ENCODE assay signal across 9 cellular contexts in genomic region chr9:107489687-107490605, GRCh38. TPM values are rescaled to one million over a fixed set of nuclear protein-coding genes. Genes with fewer than 3 reads are reported as not detected.
DNase-seq lines count a peak whose midpoint lies in the region; ATAC-seq and TF ChIP-seq lines count a peak whose summit lies in the region.
"Had no signal": no experiment of that assay in that cellular context is flagged by ENCODE, and none has a peak within 500 bp of the region (broad histone marks: within the 10 kb centered on the region; RNA-seq: fewer than 3 reads in every experiment).

Gene KLF4 (minus strand): TSS chr9:107489769. CDS start chr9:107489172, 597 bp downstream.

- peak within 1 kb of the TSS; percentile 84 for H3K4me3 Mint-ChIP-seq in activated CD4-positive, alpha-beta T cell treated with anti-CD3 and anti-CD28 coated beads, Interleukin-2, amount 10 ng/mL, durations not matched to agents 24 days and 14 days

- peaks cover 12% of the 10 kb centered on the region for H3K4me1 Mint-ChIP-seq in activated CD4-positive, alpha-beta T cell treated with anti-CD3 and anti-CD28 coated beads, Interleukin-2, amount 10 ng/mL, durations not matched to agents 24 days and 14 days

- peaks cover 0 to 19% of the 10 kb centered on the region in 2 donors for H3K36me3 ChIP-seq in left lung

- no peak for TF ChIP-seq CTCF in 22Rv1 (IDR thresholded peaks at IDR 0.05)
- no peak for TF ChIP-seq CTCF in left lung (IDR thresholded peaks at IDR 0.05)

- H3K4me3 ChIP-seq in left lung = peak within 1 kb of the TSS; percentile 59 to 85

- no peaks in the 10 kb centered on the region for H3K9me3 Mint-ChIP-seq in activated CD4-positive, alpha-beta T cell treated with anti-CD3 and anti-CD28 coated beads, Interleukin-2, amount 10 ng/mL, durations not matched to agents 24 days and 14 days

- peaks cover 10 to 46% of the 10 kb centered on the region in 2 donors for H3K4me1 ChIP-seq in left lung

- peaks cover 66% of the 10 kb centered on the region for H3K27me3 Mint-ChIP-seq in activated CD4-positive, alpha-beta T cell treated with anti-CD3 and anti-CD28 coated beads, Interleukin-2, amount 10 ng/mL, durations not matched to agents 24 days and 14 days

- H3K27me3 ChIP-seq in left lung = peaks cover 0 to 62% of the 10 kb centered on the region in 2 donors

- H3K36me3 Mint-ChIP-seq in activated CD4-positive, alpha-beta T cell treated with anti-CD3 and anti-CD28 coated beads, Interleukin-2, amount 10 ng/mL, durations not matched to agents 24 days and 14 days (ENCODE audit: low read depth) = no peaks in the 10 kb centered on the region

- peak within 1 kb of the TSS; percentile 65 for H3K27ac Mint-ChIP-seq in activated CD4-positive, alpha-beta T cell treated with anti-CD3 and anti-CD28 coated beads, Interleukin-2, amount 10 ng/mL, durations not matched to agents 24 days and 14 days

- ATAC-seq in GM18867 (IDR thresholded peaks at IDR 0.05; ENCODE audit: unreplicated experiment) = peak; percentile 72
- ATAC-seq in HG03108 (IDR thresholded peaks at IDR 0.05; ENCODE audit: unreplicated experiment) = peak; percentile 60
- peak; percentile 80 for ATAC-seq in left lung

- H3K27ac ChIP-seq in 22Rv1 = peak within 1 kb of the TSS; percentile 91
- peak within 1 kb of the TSS; percentile 89 to 96 for H3K27ac ChIP-seq in left lung

- H3K9me3 ChIP-seq in left lung = no peaks in the 10 kb centered on the region

- intact Hi-C loops in activated CD4-positive, alpha-beta T cell treated with anti-CD3 and anti-CD28 coated beads, Interleukin-2, amount 10 ng/mL, durations not matched to agents 24 days and 14 days (cut with micrococcal nuclease) = loop anchor here (5.0 kb wide), 1 partner anchor 208 kb away; the partner anchor contains the start of gene RAD23B
- intact Hi-C loops in left lung (cut with DNase I) = loop anchor here in 1 of 2 donors (5.0 kb wide), 1 partner anchor 147 kb away; no protein-coding TSS in a partner anchor

- DNase-seq in NCI-H345 (lab: John Stamatoyannopoulos, UW) (peak; percentile 92), dermis blood vessel endothelial cell (peak; percentile 96), left lung (peak; percentile 93 to 96)
- DNase-seq in activated CD4-positive, alpha-beta T cell treated with anti-CD3 and anti-CD28 coated beads, Interleukin-2, amount 10 ng/mL, durations not matched to agents 24 days and 14 days = peak; percentile 89
- peak; percentile 23 to 59 (median 47) for DNase-seq in stimulated activated CD4-positive, alpha-beta T cell treated with anti-CD3 and anti-CD28 coated beads, Interleukin-1b, Interleukin-23, amount 100 ng/mL, for 24 hours (ENCODE audit: low read depth in 4 of 4, low spot score in 1 of 4)
- DNase-seq: DND-41 had no signal

RNA-seq across cellular contexts. Expression of gene KLF4, which starts in this region (rescaled TPM):
- total RNA-seq in activated CD4-positive, alpha-beta T cell treated with anti-CD3 and anti-CD28 coated beads, Interleukin-2, amount 10 ng/mL, durations not matched to agents 24 days and 14 days = 1.0 and 1.2 TPM in 2 replicates
- 0.98 and 4.6 TPM in 2 replicates for total RNA-seq in dermis blood vessel endothelial cell
- total RNA-seq in left lung = 10 to 100 TPM; 45.9 to 62.2 TPM

Comparison
In these comparisons a context has a peak if more than half of its experiments do, and no peak if none do; other contexts are left out.
1. Peak in every context shown above with its lines: DNase-seq, ATAC-seq, H3K4me3 ChIP-seq and H3K27ac ChIP-seq.